Comparison of ENCODE assay signal across 16 cellular contexts in genomic region chr22:36302439-36303114, GRCh38. TPM values are rescaled to one million over a fixed set of nuclear protein-coding genes. Genes with fewer than 3 reads are reported as not detected.
DNase-seq lines count a peak whose midpoint lies in the region; ATAC-seq and TF ChIP-seq lines count a peak whose summit lies in the region.
"Had no signal": no experiment of that assay in that cellular context is flagged by ENCODE, and none has a peak within 500 bp of the region (broad histone marks: within the 10 kb centered on the region; RNA-seq: fewer than 3 reads in every experiment).

No MANE protein-coding gene starts in this region.

- 95% methylated on average over 10 of the region's 17 CpGs for WGBS in suprapubic skin

- no peaks in the 10 kb centered on the region for H3K27me3 Mint-ChIP-seq in MCF 10A (ENCODE audit: insufficient read depth, unreplicated experiment)

- H3K9me3 ChIP-seq in breast epithelium (no peaks in the 10 kb centered on the region), muscle layer of colon (ENCODE audit: low read length) (no peaks in the 10 kb centered on the region), tibial artery (no peaks in the 10 kb centered on the region), suprapubic skin (no peaks in the 10 kb centered on the region)

- TF ChIP-seq POLR2A in breast epithelium (IDR thresholded peaks at IDR 0.05) (no peak), suprapubic skin (IDR thresholded peaks at IDR 0.05) (no peak)

- peak overlapping the region; percentile 36 to 43 for H3K27ac ChIP-seq in breast epithelium
- H3K27ac ChIP-seq in VCaP, result peak overlapping the region; percentile 49
- peak overlapping the region; percentile 20 for H3K27ac ChIP-seq in muscle layer of colon (ENCODE audit: low read depth, low read length)
- H3K27ac ChIP-seq in tibial artery, result peak overlapping the region; percentile 8 to 45
- H3K27ac ChIP-seq in suprapubic skin, result no peak overlapping the region

- H3K4me3 ChIP-seq in breast epithelium (no peak overlapping the region), muscle layer of colon (ENCODE audit: low read depth in 1 of 2, low read length in 2 of 2) (no peak overlapping the region), tibial artery (no peak overlapping the region), suprapubic skin (no peak overlapping the region)

- TF ChIP-seq CTCF in breast epithelium (IDR thresholded peaks at IDR 0.05) (no peak), MCF 10A (IDR thresholded peaks at IDR 0.05; ENCODE audit: unreplicated experiment) (no peak), VCaP (conservative IDR thresholded peaks at IDR 0.05) (no peak), tibial artery (IDR thresholded peaks at IDR 0.05) (no peak), suprapubic skin (IDR thresholded peaks at IDR 0.05) (no peak)

- intact Hi-C loops in breast epithelium (cut with DNase I; ENCODE audit: low total_unique reads) (no loop called here), MCF 10A (cut with micrococcal nuclease) (no loop called here), tibial artery (cut with DNase I; ENCODE audit: low total_unique reads) (loop anchor here (5.0 kb wide), 1 partner anchor 170 kb away; no protein-coding TSS in a partner anchor)

- no peak overlapping the region for H3K27ac Mint-ChIP-seq in MCF 10A (ENCODE audit: low read depth, unreplicated experiment)
- H3K27ac Mint-ChIP-seq: T-helper 1 cell treated with Interleukin-12 subunit alpha and Interleukin-12 subunit beta and Interleukin-4 antibody, amounts not matched to agents 30 μg/mL and 1 μg/mL, for 36 hours had no signal

- CTCF ChIA-PET in MCF 10A (lab: Yijun Ruan, JAX), result interaction anchor here (0.6 to 11.4 kb wide), 25 partner anchors 10 to 461 kb away, joined by 3 to 180 read pairs (median 4); no protein-coding TSS in a partner anchor

- no peak overlapping the region for H3K9ac ChIP-seq in muscle layer of colon (ENCODE audit: low read length)

- H3K36me3 Mint-ChIP-seq in MCF 10A (ENCODE audit: insufficient read depth, unreplicated experiment), result peaks cover 96% of the 10 kb centered on the region
- H3K36me3 Mint-ChIP-seq: natural killer cell had no signal

- TF ChIP-seq EP300 in suprapubic skin (IDR thresholded peaks at IDR 0.05), result no peak

- POLR2A ChIA-PET in MCF 10A (lab: Yijun Ruan, JAX), result interaction anchor here (1.1 to 2.9 kb wide), 7 partner anchors 9 to 178 kb away, joined by 3 to 14 read pairs (median 4); no protein-coding TSS in a partner anchor

- H3K36me3 ChIP-seq in breast epithelium (peaks cover 16% of the 10 kb centered on the region), muscle layer of colon (ENCODE audit: insufficient read depth, low read length) (peaks cover 100% of the 10 kb centered on the region), tibial artery (peaks cover 100% of the 10 kb centered on the region in 3 donors), suprapubic skin (peaks cover 98% of the 10 kb centered on the region)

- peaks cover 7% of the 10 kb centered on the region for H3K4me1 Mint-ChIP-seq in MCF 10A (ENCODE audit: insufficient read depth, unreplicated experiment)

- H3K4me1 ChIP-seq in breast epithelium (no peaks in the 10 kb centered on the region), muscle layer of colon (ENCODE audit: insufficient read depth, low read length) (peaks cover 39% of the 10 kb centered on the region), tibial artery (peaks cover 0 to 7% (median 0%) of the 10 kb centered on the region in 4 donors), suprapubic skin (no peaks in the 10 kb centered on the region)

- H3K4me3 Mint-ChIP-seq in MCF 10A (ENCODE audit: unreplicated experiment), result no peak overlapping the region
- H3K4me3 Mint-ChIP-seq: natural killer cell; T-helper 1 cell treated with Interleukin-12 subunit alpha and Interleukin-12 subunit beta and Interleukin-4 antibody, amounts not matched to agents 30 μg/mL and 1 μg/mL, for 36 hours had no signal

- H3K27me3 ChIP-seq in breast epithelium (no peaks in the 10 kb centered on the region), muscle layer of colon (ENCODE audit: control insufficient read depth in 1 of 2, insufficient read depth in 2 of 2, low read length in 2 of 2) (no peaks in the 10 kb centered on the region), tibial artery (no peaks in the 10 kb centered on the region), suprapubic skin (no peaks in the 10 kb centered on the region)

- DNase-seq in breast epithelium (ENCODE audit: low spot score in 2 of 2), result no peak
- DNase-seq in MCF 10A (ENCODE audit: unreplicated experiment), result no peak
- no peak for DNase-seq in tibial artery
- DNase-seq in stimulated activated CD4-positive, alpha-beta T cell treated with anti-CD3 and anti-CD28 coated beads, Interleukin-2, amount 100 ng/mL, for 48 hours, result no peak
- DNase-seq in suprapubic skin (ENCODE audit: low spot score in 2 of 2), result no peak
- DNase-seq: activated CD4-positive, alpha-beta T cell treated with anti-CD3 and anti-CD28 coated beads for 1 hour; DMS153; left cardiac atrium; MV-4-11; natural killer cell; NCI-H69; retina had no signal

- H3K9me3 Mint-ChIP-seq in MCF 10A (ENCODE audit: unreplicated experiment), result no peaks in the 10 kb centered on the region
- H3K9me3 Mint-ChIP-seq: natural killer cell; T-helper 1 cell treated with Interleukin-12 subunit alpha and Interleukin-12 subunit beta and Interleukin-4 antibody, amounts not matched to agents 30 μg/mL and 1 μg/mL, for 36 hours had no signal

- no peak for ATAC-seq in GM18517 (IDR thresholded peaks at IDR 0.05; ENCODE audit: unreplicated experiment)
- ATAC-seq: left cardiac atrium, natural killer cell had no signal

- BruUV-seq in MCF 10A (replicated peaks; lab: Mats Ljungman, UMichigan), result no TSS peak

RNA-seq across cellular contexts. Expression of gene APOL1, which starts 49.6 kb away (rescaled TPM):
- 10 to 100 TPM in 2 of 3 donors, 1 to 10 TPM in 1; 5.9 to 38.3 (median 22.2) TPM for total RNA-seq in breast epithelium
- total RNA-seq in MCF 10A (2022), result 0.14 and 0.69 TPM in 2 replicates
- total RNA-seq in suprapubic skin, result 1 to 10 TPM; 1.2 to 7.3 (median 3.0) TPM
